In the genomic region with DNA sequence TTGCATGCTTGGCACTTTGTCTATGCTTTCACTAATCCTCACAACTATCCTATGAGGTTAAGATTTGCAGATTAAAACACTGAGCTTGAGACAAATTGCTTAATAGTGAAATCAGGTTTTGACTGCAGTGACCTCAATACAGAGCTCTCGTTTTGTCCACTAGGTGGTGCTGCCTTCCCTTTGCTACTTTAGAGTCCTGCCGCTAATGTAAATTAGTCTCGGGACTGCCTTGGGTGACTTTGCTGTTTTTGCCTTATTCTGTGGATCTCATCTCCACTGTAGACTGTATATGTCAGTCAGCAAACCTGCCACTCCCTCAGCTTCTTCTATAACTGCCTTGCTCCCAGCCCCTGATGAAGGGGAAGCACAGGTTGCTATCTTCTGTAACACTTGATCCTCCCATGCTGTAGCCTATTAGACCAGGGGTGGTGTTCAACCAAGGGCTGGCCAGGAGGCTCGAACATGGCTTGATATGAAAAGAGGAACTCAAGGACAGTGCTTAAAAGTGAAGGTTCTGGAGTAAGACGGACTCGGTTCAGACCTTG, we compare ENCODE assay signal across 1 cellular context.
TF ChIP-seq lines count a peak whose summit lies in the region.

No MANE protein-coding gene starts in this region.

TF ChIP-seq in K562, 482 proteins besides CTCF, POLR2A, EP300 and RAD21 (continued from another document and continues in another):
- TF ChIP-seq TFE3 (CRISPR knock-in tag; IDR thresholded peaks at IDR 0.05): no peak
- no peak for TF ChIP-seq KDM4B (IDR thresholded peaks at IDR 0.05; ENCODE audit: borderline replicate concordance in 2 of 2, low read depth in 1 of 2)
- peak; percentile 39; the same call in 1 of the 2 replicates for TF ChIP-seq ZNF24 (IDR thresholded peaks at IDR 0.05)
- peak; percentile 76 for TF ChIP-seq CTBP1 (IDR thresholded peaks at IDR 0.05; ENCODE audit: borderline replicate concordance)
- peak in 1 of 2 experiments; percentile 50; a peak in 2 of 4 replicates for TF ChIP-seq FOXK2 (conservative IDR thresholded peaks at IDR 0.05 in 1 of 2, IDR thresholded peaks at IDR 0.05 in 1 of 2; ENCODE audit: low read depth in 2 of 2)
- peak; percentile 73 for TF ChIP-seq SMC3 (conservative IDR thresholded peaks at IDR 0.05; ENCODE audit: insufficient read depth, low read depth, low read length)
- TF ChIP-seq CREBBP (IDR thresholded peaks at IDR 0.05; ENCODE audit: low read depth, low read length): no peak
- TF ChIP-seq TBP (optimal IDR thresholded peaks at IDR 0.05; ENCODE audit: low read depth, low read length): peak; percentile 22
- TF ChIP-seq, protein P1, sequence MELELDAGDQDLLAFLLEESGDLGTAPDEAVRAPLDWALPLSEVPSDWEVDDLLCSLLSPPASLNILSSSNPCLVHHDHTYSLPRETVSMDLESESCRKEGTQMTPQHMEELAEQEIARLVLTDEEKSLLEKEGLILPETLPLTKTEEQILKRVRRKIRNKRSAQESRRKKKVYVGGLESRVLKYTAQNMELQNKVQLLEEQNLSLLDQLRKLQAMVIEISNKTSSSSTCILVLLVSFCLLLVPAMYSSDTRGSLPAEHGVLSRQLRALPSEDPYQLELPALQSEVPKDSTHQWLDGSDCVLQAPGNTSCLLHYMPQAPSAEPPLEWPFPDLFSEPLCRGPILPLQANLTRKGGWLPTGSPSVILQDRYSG (tag; conservative IDR thresholded peaks at IDR 0.05; ENCODE audit: low read depth): no peak
- peak; percentile 72 for TF ChIP-seq ZNF134 (CRISPR knock-in tag; conservative IDR thresholded peaks at IDR 0.05)
- no peak for TF ChIP-seq PBX2 (CRISPR knock-in tag; IDR thresholded peaks at IDR 0.05; ENCODE audit: low read depth)
- peak; percentile 65 for TF ChIP-seq PBX2 (tag; conservative IDR thresholded peaks at IDR 0.05; ENCODE audit: low read depth)
- peak; percentile 57; the same call in 1 of the 2 replicates for TF ChIP-seq EHMT2 (IDR thresholded peaks at IDR 0.05)
- no peak for TF ChIP-seq CEBPG (CRISPR knock-in tag; IDR thresholded peaks at IDR 0.05)
- TF ChIP-seq CEBPG (tag; conservative IDR thresholded peaks at IDR 0.05 in 1 of 2, IDR thresholded peaks at IDR 0.05 in 1 of 2): peak; percentile 64 to 93
- TF ChIP-seq CHD2 (IDR thresholded peaks at IDR 0.05; ENCODE audit: low read depth, low read length): no peak
- TF ChIP-seq GTF2A2 (tag; IDR thresholded peaks at IDR 0.05): no peak
- TF ChIP-seq, protein P2, sequence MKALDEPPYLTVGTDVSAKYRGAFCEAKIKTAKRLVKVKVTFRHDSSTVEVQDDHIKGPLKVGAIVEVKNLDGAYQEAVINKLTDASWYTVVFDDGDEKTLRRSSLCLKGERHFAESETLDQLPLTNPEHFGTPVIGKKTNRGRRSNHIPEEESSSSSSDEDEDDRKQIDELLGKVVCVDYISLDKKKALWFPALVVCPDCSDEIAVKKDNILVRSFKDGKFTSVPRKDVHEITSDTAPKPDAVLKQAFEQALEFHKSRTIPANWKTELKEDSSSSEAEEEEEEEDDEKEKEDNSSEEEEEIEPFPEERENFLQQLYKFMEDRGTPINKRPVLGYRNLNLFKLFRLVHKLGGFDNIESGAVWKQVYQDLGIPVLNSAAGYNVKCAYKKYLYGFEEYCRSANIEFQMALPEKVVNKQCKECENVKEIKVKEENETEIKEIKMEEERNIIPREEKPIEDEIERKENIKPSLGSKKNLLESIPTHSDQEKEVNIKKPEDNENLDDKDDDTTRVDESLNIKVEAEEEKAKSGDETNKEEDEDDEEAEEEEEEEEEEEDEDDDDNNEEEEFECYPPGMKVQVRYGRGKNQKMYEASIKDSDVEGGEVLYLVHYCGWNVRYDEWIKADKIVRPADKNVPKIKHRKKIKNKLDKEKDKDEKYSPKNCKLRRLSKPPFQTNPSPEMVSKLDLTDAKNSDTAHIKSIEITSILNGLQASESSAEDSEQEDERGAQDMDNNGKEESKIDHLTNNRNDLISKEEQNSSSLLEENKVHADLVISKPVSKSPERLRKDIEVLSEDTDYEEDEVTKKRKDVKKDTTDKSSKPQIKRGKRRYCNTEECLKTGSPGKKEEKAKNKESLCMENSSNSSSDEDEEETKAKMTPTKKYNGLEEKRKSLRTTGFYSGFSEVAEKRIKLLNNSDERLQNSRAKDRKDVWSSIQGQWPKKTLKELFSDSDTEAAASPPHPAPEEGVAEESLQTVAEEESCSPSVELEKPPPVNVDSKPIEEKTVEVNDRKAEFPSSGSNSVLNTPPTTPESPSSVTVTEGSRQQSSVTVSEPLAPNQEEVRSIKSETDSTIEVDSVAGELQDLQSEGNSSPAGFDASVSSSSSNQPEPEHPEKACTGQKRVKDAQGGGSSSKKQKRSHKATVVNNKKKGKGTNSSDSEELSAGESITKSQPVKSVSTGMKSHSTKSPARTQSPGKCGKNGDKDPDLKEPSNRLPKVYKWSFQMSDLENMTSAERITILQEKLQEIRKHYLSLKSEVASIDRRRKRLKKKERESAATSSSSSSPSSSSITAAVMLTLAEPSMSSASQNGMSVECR (CRISPR knock-in tag; IDR thresholded peaks at IDR 0.05): no peak
- TF ChIP-seq ZNF384 (IDR thresholded peaks at IDR 0.05; ENCODE audit: low read depth, low read length): no peak
- no peak for TF ChIP-seq ELF2 (CRISPR knock-in tag; IDR thresholded peaks at IDR 0.05)
- TF ChIP-seq RB1 (IDR thresholded peaks at IDR 0.05; ENCODE audit: low read depth): peak; percentile 28; the same call in 1 of the 2 replicates
- TF ChIP-seq MAFG (tag; conservative IDR thresholded peaks at IDR 0.05): peak; percentile 97
- no peak for TF ChIP-seq RFX5 (IDR thresholded peaks at IDR 0.05; ENCODE audit: low read depth, low read length)
- peak; percentile 34; the same call in 1 of the 2 replicates for TF ChIP-seq ARID1B (IDR thresholded peaks at IDR 0.05)
- peak in 1 of 2 experiments; percentile 26; a peak in 1 of 4 replicates for TF ChIP-seq NRF1 (conservative IDR thresholded peaks at IDR 0.05 in 1 of 2, IDR thresholded peaks at IDR 0.05 in 1 of 2)
- TF ChIP-seq NR2C2 (CRISPR knock-in tag; IDR thresholded peaks at IDR 0.05): no peak
- no peak for TF ChIP-seq NR2C2 (tag; IDR thresholded peaks at IDR 0.05)
- 0 out of 2 replicates have a peak, but pooled peaks have one; percentile 4 for TF ChIP-seq KLF16 (IDR thresholded peaks at IDR 0.05)
- no peak for TF ChIP-seq ZNF282 (CRISPR knock-in tag; IDR thresholded peaks at IDR 0.05)
- TF ChIP-seq SFPQ (IDR thresholded peaks at IDR 0.05; ENCODE audit: low read depth, low read length): no peak
- peak; percentile 78 for TF ChIP-seq MAFF (IDR thresholded peaks at IDR 0.05; ENCODE audit: low read length)
- TF ChIP-seq CREB1 (IDR thresholded peaks at IDR 0.05): no peak
- TF ChIP-seq CREB1 (CRISPR knock-in tag; IDR thresholded peaks at IDR 0.05): no peak
- TF ChIP-seq CEBPB (tag; IDR thresholded peaks at IDR 0.05): peak; percentile 90
- TF ChIP-seq SREBF1 (IDR thresholded peaks at IDR 0.05; ENCODE audit: borderline replicate concordance, low read depth, low read length): no peak
- peak; percentile 93 for TF ChIP-seq NFE2 (IDR thresholded peaks at IDR 0.05; ENCODE audit: low read depth)
- no peak for TF ChIP-seq JUND (IDR thresholded peaks at IDR 0.05; ENCODE audit: borderline replicate concordance, low read depth, low read length)
- TF ChIP-seq JUND (tag; IDR thresholded peaks at IDR 0.05; ENCODE audit: borderline replicate concordance, low read depth, low read length): peak; percentile 46; the same call in 1 of the 3 replicates
- 0 out of 2 replicates have a peak, but pooled peaks have one; percentile 14 for TF ChIP-seq MYNN (IDR thresholded peaks at IDR 0.05)
- no peak for TF ChIP-seq MYNN (CRISPR knock-in tag; IDR thresholded peaks at IDR 0.05)
- TF ChIP-seq TEAD1 (CRISPR knock-in tag; IDR thresholded peaks at IDR 0.05): no peak
- TF ChIP-seq ZNF318 (IDR thresholded peaks at IDR 0.05; ENCODE audit: borderline replicate concordance in 1 of 2, low read depth in 1 of 2): no peak
- peak; percentile 93 for TF ChIP-seq SPI1 (IDR thresholded peaks at IDR 0.05; ENCODE audit: borderline replicate concordance, low read depth, low read length)
